Comparison of ENCODE assay signal across 24 cellular contexts in genomic region chr17:79520134-79520892, GRCh38.
"Had no signal": no experiment of that assay in that cellular context is flagged by ENCODE, and none has a peak within 500 bp of the region (broad histone marks: within the 10 kb centered on the region; RNA-seq: fewer than 3 reads in every experiment).

No MANE protein-coding gene starts in this region.

- H3K4me3 ChIP-seq: esophagus muscularis mucosa, spleen, thyroid gland, upper lobe of right lung had no signal

- H3K4me1 ChIP-seq: thyroid gland, upper lobe of right lung had no signal

- H3K4me1 Mint-ChIP-seq: activated B cell treated with CpG ODN at 0.5 μM for 24 hours; activated CD4-positive, alpha-beta T cell treated with anti-CD3 and anti-CD28 coated beads for 36 hours; activated naive CD4-positive, alpha-beta T cell treated with anti-CD3 and anti-CD28 coated beads, Interleukin-2, amount 10 ng/mL, durations not matched to agents 7 days and 5 days; activated naive CD8-positive, alpha-beta T cell treated with anti-CD3 and anti-CD28 coated beads, Interleukin-2, amount 50 U/mL, for 24 hours; naive thymus-derived CD8-positive, alpha-beta T cell had no signal

- DNase-seq: activated B cell treated with CpG ODN at 0.5 μM for 24 hours; activated CD4-positive, alpha-beta T cell treated with anti-CD3 and anti-CD28 coated beads for 36 hours; activated CD4-positive, alpha-beta T cell treated with anti-CD3 and anti-CD28 coated beads, Interleukin-2, amount 50 U/mL, for 48 hours; activated effector memory CD4-positive, alpha-beta T cell treated with Interleukin-2 at 50 U/mL for 16 hours; activated naive CD4-positive, alpha-beta T cell treated with anti-CD3 and anti-CD28 coated beads, Interleukin-2, amount 10 ng/mL, durations not matched to agents 7 days and 5 days; activated naive CD8-positive, alpha-beta T cell treated with anti-CD3 and anti-CD28 coated beads, Interleukin-2, amount 50 U/mL, for 24 hours; activated T-cell treated with anti-CD3 and anti-CD28 coated beads, Interleukin-2, amount 50 U/mL, for 72 hours; aorta; effector CD8-positive, alpha-beta T cell; hypothalamus; left ventricle myocardium superior; mammary epithelial cell; naive thymus-derived CD8-positive, alpha-beta T cell; spleen; stimulated activated CD4-positive, alpha-beta T cell treated with anti-CD3 and anti-CD28 coated beads, Interleukin-4, amount 100 ng/mL, for 1 hour; stimulated activated naive CD4-positive, alpha-beta T cell treated with Interleukin-2 at 50 U/mL for 16 hours; T-helper 9 cell; thyroid gland; upper lobe of right lung had no signal

- H3K9me3 ChIP-seq: esophagus muscularis mucosa, spleen, thyroid gland, upper lobe of right lung had no signal

- H3K36me3 Mint-ChIP-seq: activated naive CD4-positive, alpha-beta T cell treated with anti-CD3 and anti-CD28 coated beads, Interleukin-2, amount 10 ng/mL, durations not matched to agents 7 days and 5 days; brain; mesothelial cell of epicardium; naive thymus-derived CD8-positive, alpha-beta T cell had no signal

- ATAC-seq: activated CD4-positive, alpha-beta T cell treated with anti-CD3 and anti-CD28 coated beads for 36 hours; activated naive CD8-positive, alpha-beta T cell treated with anti-CD3 and anti-CD28 coated beads, Interleukin-2, amount 50 U/mL, for 24 hours; activated T-cell treated with anti-CD3 and anti-CD28 coated beads, Interleukin-2, amount 50 U/mL, for 72 hours; left ventricle myocardium superior; naive thymus-derived CD8-positive, alpha-beta T cell; upper lobe of right lung had no signal

- H3K9me3 Mint-ChIP-seq: activated B cell treated with CpG ODN at 0.5 μM for 24 hours; activated naive CD4-positive, alpha-beta T cell treated with anti-CD3 and anti-CD28 coated beads, Interleukin-2, amount 10 ng/mL, durations not matched to agents 7 days and 5 days; activated naive CD8-positive, alpha-beta T cell treated with anti-CD3 and anti-CD28 coated beads, Interleukin-2, amount 50 U/mL, for 24 hours; activated T-cell treated with anti-CD3 and anti-CD28 coated beads, Interleukin-2, amount 50 U/mL, for 72 hours; dendritic cell treated with granulocyte-macrophage colony-stimulating factor and Interleukin-4, amounts not matched to agents 40 ng/mL and 50 ng/mL, for 4 days; mesothelial cell of epicardium had no signal

- H3K27ac Mint-ChIP-seq: activated B cell treated with CpG ODN at 0.5 μM for 24 hours; activated CD4-positive, alpha-beta T cell treated with anti-CD3 and anti-CD28 coated beads for 36 hours; activated naive CD4-positive, alpha-beta T cell treated with anti-CD3 and anti-CD28 coated beads, Interleukin-2, amount 10 ng/mL, durations not matched to agents 7 days and 5 days; activated naive CD8-positive, alpha-beta T cell treated with anti-CD3 and anti-CD28 coated beads, Interleukin-2, amount 50 U/mL, for 24 hours; activated T-cell treated with anti-CD3 and anti-CD28 coated beads, Interleukin-2, amount 50 U/mL, for 72 hours; dendritic cell treated with granulocyte-macrophage colony-stimulating factor and Interleukin-4, amounts not matched to agents 40 ng/mL and 50 ng/mL, for 4 days; mesothelial cell of epicardium; naive thymus-derived CD8-positive, alpha-beta T cell; progenitor cell of endocrine pancreas had no signal

- H3K36me3 ChIP-seq: esophagus muscularis mucosa, spleen, thyroid gland, upper lobe of right lung had no signal

- H3K27me3 ChIP-seq: thyroid gland had no signal

- H3K4me3 Mint-ChIP-seq: activated B cell treated with CpG ODN at 0.5 μM for 24 hours; activated CD4-positive, alpha-beta T cell treated with anti-CD3 and anti-CD28 coated beads for 36 hours; activated naive CD4-positive, alpha-beta T cell treated with anti-CD3 and anti-CD28 coated beads, Interleukin-2, amount 10 ng/mL, durations not matched to agents 7 days and 5 days; activated naive CD8-positive, alpha-beta T cell treated with anti-CD3 and anti-CD28 coated beads, Interleukin-2, amount 50 U/mL, for 24 hours; activated T-cell treated with anti-CD3 and anti-CD28 coated beads, Interleukin-2, amount 50 U/mL, for 72 hours; brain; dendritic cell treated with granulocyte-macrophage colony-stimulating factor and Interleukin-4, amounts not matched to agents 40 ng/mL and 50 ng/mL, for 4 days; mesothelial cell of epicardium; naive thymus-derived CD8-positive, alpha-beta T cell had no signal

- H3K27ac ChIP-seq: esophagus muscularis mucosa, spleen, thyroid gland, upper lobe of right lung had no signal
